ENCODE assay signal across 19 cellular contexts in the genomic region with DNA sequence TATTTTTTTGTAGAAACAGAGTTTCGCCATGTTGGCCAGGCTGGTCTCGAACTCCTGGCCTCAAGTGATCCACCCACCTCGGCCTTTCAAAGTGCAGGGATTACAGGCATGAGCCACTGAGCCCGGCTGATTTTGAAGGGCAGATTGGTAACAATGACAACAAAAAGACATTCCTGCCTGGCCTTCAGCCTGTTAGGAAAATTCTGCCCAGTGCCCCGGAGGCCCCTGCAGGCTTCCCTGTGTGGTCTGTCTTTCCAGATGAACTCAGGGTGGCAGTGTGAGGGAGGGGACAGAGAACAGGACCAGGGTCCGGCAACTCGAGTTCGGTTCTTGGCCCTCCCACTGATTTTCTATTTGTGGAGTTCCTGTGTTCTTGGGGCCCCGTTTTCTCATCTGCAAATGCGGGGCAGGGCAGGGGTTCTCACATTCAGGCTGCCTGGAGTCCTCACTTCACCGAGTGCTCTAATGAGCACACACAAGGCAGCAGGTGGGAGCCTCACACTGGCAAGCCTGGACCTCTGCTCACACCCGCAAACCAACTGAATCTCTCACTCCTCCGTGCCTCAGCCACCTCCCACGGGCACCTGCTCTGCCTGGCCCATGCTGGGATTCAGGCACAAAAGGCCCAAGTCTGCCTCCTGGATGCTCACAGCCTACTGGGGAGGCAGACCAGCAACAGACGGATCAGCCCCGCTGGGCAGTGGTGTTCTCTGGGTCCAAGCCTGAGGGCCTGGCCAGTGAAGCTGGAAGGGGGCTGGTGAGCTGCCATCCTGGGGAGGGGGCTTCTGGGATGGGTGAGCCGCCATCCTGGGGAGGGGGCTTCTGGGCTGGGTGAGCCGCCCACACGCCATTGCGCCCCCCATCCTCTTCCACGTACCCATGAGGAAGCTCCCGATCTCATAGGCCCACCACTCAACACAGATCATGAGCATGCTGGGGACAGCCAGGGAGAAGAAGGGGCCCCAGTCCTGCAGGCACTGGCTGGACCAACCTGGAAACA. TPM values are rescaled to one million over a fixed set of nuclear protein-coding genes. Genes with fewer than 3 reads are reported as not detected.
DNase-seq lines count a peak whose midpoint lies in the region; ATAC-seq and TF ChIP-seq lines count a peak whose summit lies in the region.
"Had no signal": no experiment of that assay in that cellular context is flagged by ENCODE, and none has a peak within 500 bp of the region (broad histone marks: within the 10 kb centered on the region; RNA-seq: fewer than 3 reads in every experiment).

No MANE protein-coding gene starts in this region.

- CTCF ChIA-PET in MCF 10A (lab: Yijun Ruan, JAX) = interaction anchor here (1.0 to 2.7 kb wide), 4 partner anchors 13 to 54 kb away, joined by 5 to 14 read pairs (median 9); no protein-coding TSS in a partner anchor

- peaks cover 4% of the 10 kb centered on the region for H3K36me3 Mint-ChIP-seq in MCF 10A (ENCODE audit: insufficient read depth, unreplicated experiment)
- no peaks in the 10 kb centered on the region for H3K36me3 Mint-ChIP-seq in activated T-helper 1 cell treated with anti-CD3 and anti-CD28 coated beads, Interleukin-12 subunit alpha, Interleukin-12 subunit beta, Interleukin-2, Interleukin-4 antibody, amounts not matched to agents 30 ng/mL and 10 ng/mL and 1 ng/mL, durations not matched to agents 14 hours and 24 hours and 36 hours (ENCODE audit: low read depth)
- H3K36me3 Mint-ChIP-seq: CD4-positive, CD25-positive, alpha-beta regulatory T cell had no signal

- DNase-seq in breast epithelium (ENCODE audit: low spot score in 2 of 2) (peak in 1 of 2 donors; percentile 18), MCF 10A (ENCODE audit: unreplicated experiment) (no peak), NCI-H2171 (lab: John Stamatoyannopoulos, UW) (peak; percentile 37), esophagus muscularis mucosa (ENCODE audit: extremely low spot score) (peak; percentile 91), testis (peak; percentile 13), NCI-H774 (lab: John Stamatoyannopoulos, UW) (no peak)
- no peak for DNase-seq in activated T-helper 1 cell treated with anti-CD3 and anti-CD28 coated beads, Interleukin-12 subunit alpha, Interleukin-12 subunit beta, Interleukin-2, Interleukin-4 antibody, amounts not matched to agents 30 ng/mL and 10 ng/mL and 1 ng/mL, durations not matched to agents 14 hours and 24 hours and 36 hours (ENCODE audit: low spot score)
- DNase-seq: activated naive CD8-positive, alpha-beta T cell treated with anti-CD3 and anti-CD28 coated beads, Interleukin-2, amount 50 U/mL, for 24 hours; CD4-positive, CD25-positive, alpha-beta regulatory T cell; KG1; NCI-H1092; stimulated activated naive CD8-positive, alpha-beta T cell treated with anti-CD3 and anti-CD28 coated beads, Interleukin-15, amount 100 ng/mL, for 72 hours; T-helper 2 cell had no signal

- H3K4me1 ChIP-seq in breast epithelium (no peaks in the 10 kb centered on the region), esophagus muscularis mucosa (peaks cover 6 to 24% (median 8%) of the 10 kb centered on the region in 4 donors), testis (peaks cover 15% of the 10 kb centered on the region)

- no peak for TF ChIP-seq POLR2A in breast epithelium (IDR thresholded peaks at IDR 0.05)
- no peak for TF ChIP-seq POLR2A in esophagus muscularis mucosa (IDR thresholded peaks at IDR 0.05; ENCODE audit: low read depth)
- no peak for TF ChIP-seq POLR2A in testis (IDR thresholded peaks at IDR 0.05)

- no peaks in the 10 kb centered on the region for H3K9me3 Mint-ChIP-seq in MCF 10A (ENCODE audit: unreplicated experiment)
- H3K9me3 Mint-ChIP-seq in activated T-helper 1 cell treated with anti-CD3 and anti-CD28 coated beads, Interleukin-12 subunit alpha, Interleukin-12 subunit beta, Interleukin-2, Interleukin-4 antibody, amounts not matched to agents 30 ng/mL and 10 ng/mL and 1 ng/mL, durations not matched to agents 14 hours and 24 hours and 36 hours = no peaks in the 10 kb centered on the region
- H3K9me3 Mint-ChIP-seq: activated naive CD8-positive, alpha-beta T cell treated with anti-CD3 and anti-CD28 coated beads, Interleukin-2, amount 50 U/mL, for 24 hours; CD4-positive, CD25-positive, alpha-beta regulatory T cell; nephron; stimulated activated naive CD8-positive, alpha-beta T cell treated with anti-CD3 and anti-CD28 coated beads, Interleukin-15, amount 100 ng/mL, for 72 hours had no signal

- 87% methylated on average over 20 of the region's 22 CpGs for WGBS in esophagus muscularis mucosa
- 73 to 80% methylated on average over 12 to 22 of the region's 22 CpGs for WGBS in testis, 2 donors

- H3K27me3 Mint-ChIP-seq in MCF 10A (ENCODE audit: insufficient read depth, unreplicated experiment) = no peaks in the 10 kb centered on the region
- no peaks in the 10 kb centered on the region for H3K27me3 Mint-ChIP-seq in activated T-helper 1 cell treated with anti-CD3 and anti-CD28 coated beads, Interleukin-12 subunit alpha, Interleukin-12 subunit beta, Interleukin-2, Interleukin-4 antibody, amounts not matched to agents 30 ng/mL and 10 ng/mL and 1 ng/mL, durations not matched to agents 14 hours and 24 hours and 36 hours (ENCODE audit: insufficient read depth)
- H3K27me3 Mint-ChIP-seq: activated naive CD8-positive, alpha-beta T cell treated with anti-CD3 and anti-CD28 coated beads, Interleukin-2, amount 50 U/mL, for 24 hours; CD4-positive, CD25-positive, alpha-beta regulatory T cell; stimulated activated naive CD8-positive, alpha-beta T cell treated with anti-CD3 and anti-CD28 coated beads, Interleukin-15, amount 100 ng/mL, for 72 hours had no signal

- no peak overlapping the region for H3K27ac Mint-ChIP-seq in MCF 10A (ENCODE audit: low read depth, unreplicated experiment)
- no peak overlapping the region for H3K27ac Mint-ChIP-seq in activated T-helper 1 cell treated with anti-CD3 and anti-CD28 coated beads, Interleukin-12 subunit alpha, Interleukin-12 subunit beta, Interleukin-2, Interleukin-4 antibody, amounts not matched to agents 30 ng/mL and 10 ng/mL and 1 ng/mL, durations not matched to agents 14 hours and 24 hours and 36 hours
- H3K27ac Mint-ChIP-seq: activated naive CD8-positive, alpha-beta T cell treated with anti-CD3 and anti-CD28 coated beads, Interleukin-2, amount 50 U/mL, for 24 hours; CD4-positive, CD25-positive, alpha-beta regulatory T cell; stimulated activated naive CD8-positive, alpha-beta T cell treated with anti-CD3 and anti-CD28 coated beads, Interleukin-15, amount 100 ng/mL, for 72 hours had no signal

- H3K9me3 ChIP-seq in breast epithelium (no peaks in the 10 kb centered on the region), esophagus muscularis mucosa (no peaks in the 10 kb centered on the region), testis (no peaks in the 10 kb centered on the region)
- H3K9me3 ChIP-seq: A549, vagina had no signal

- H3K27me3 ChIP-seq in breast epithelium (no peaks in the 10 kb centered on the region), esophagus muscularis mucosa (no peaks in the 10 kb centered on the region), testis (no peaks in the 10 kb centered on the region)
- H3K27me3 ChIP-seq: dorsolateral prefrontal cortex, vagina had no signal

- POLR2A ChIA-PET in MCF 10A (lab: Yijun Ruan, JAX) = interaction anchor here (0.6 to 3.0 kb wide), 17 partner anchors 8 to 328 kb away, joined by 3 to 40 read pairs (median 6); a partner anchor contains a TSS

- no TSS peak for BruUV-seq in MCF 10A (replicated peaks; lab: Mats Ljungman, UMichigan)

- H3K4me1 Mint-ChIP-seq in MCF 10A (ENCODE audit: insufficient read depth, unreplicated experiment) = peaks cover 10% of the 10 kb centered on the region
- no peaks in the 10 kb centered on the region for H3K4me1 Mint-ChIP-seq in activated T-helper 1 cell treated with anti-CD3 and anti-CD28 coated beads, Interleukin-12 subunit alpha, Interleukin-12 subunit beta, Interleukin-2, Interleukin-4 antibody, amounts not matched to agents 30 ng/mL and 10 ng/mL and 1 ng/mL, durations not matched to agents 14 hours and 24 hours and 36 hours (ENCODE audit: low read depth)
- H3K4me1 Mint-ChIP-seq: activated naive CD8-positive, alpha-beta T cell treated with anti-CD3 and anti-CD28 coated beads, Interleukin-2, amount 50 U/mL, for 24 hours; stimulated activated naive CD8-positive, alpha-beta T cell treated with anti-CD3 and anti-CD28 coated beads, Interleukin-15, amount 100 ng/mL, for 72 hours had no signal

- no peak for ATAC-seq in HG02678 (IDR thresholded peaks at IDR 0.05; ENCODE audit: unreplicated experiment)
- ATAC-seq: activated naive CD8-positive, alpha-beta T cell treated with anti-CD3 and anti-CD28 coated beads, Interleukin-2, amount 50 U/mL, for 24 hours; stimulated activated naive CD8-positive, alpha-beta T cell treated with anti-CD3 and anti-CD28 coated beads, Interleukin-15, amount 100 ng/mL, for 72 hours had no signal

- intact Hi-C loops in breast epithelium (cut with DNase I; ENCODE audit: low total_unique reads) (no loop called here), MCF 10A (cut with micrococcal nuclease) (no loop called here), esophagus muscularis mucosa (cut with DNase I) (no loop called here), testis (cut with DNase I; ENCODE audit: low total_unique reads) (no loop called here)
- intact Hi-C loops in activated T-helper 1 cell treated with anti-CD3 and anti-CD28 coated beads, Interleukin-12 subunit alpha, Interleukin-12 subunit beta, Interleukin-2, Interleukin-4 antibody, amounts not matched to agents 30 ng/mL and 10 ng/mL and 1 ng/mL, durations not matched to agents 14 hours and 24 hours and 36 hours (cut with micrococcal nuclease) = no loop called here

- TF ChIP-seq EP300 in esophagus muscularis mucosa (IDR thresholded peaks at IDR 0.05) = no peak

- H3K36me3 ChIP-seq in breast epithelium (no peaks in the 10 kb centered on the region), esophagus muscularis mucosa (no peaks in the 10 kb centered on the region), testis (ENCODE audit: low read depth, missing control alignments) (no peaks in the 10 kb centered on the region)
- H3K36me3 ChIP-seq: vagina had no signal

- H3K4me3 Mint-ChIP-seq in MCF 10A (ENCODE audit: unreplicated experiment) = no peak overlapping the region
- H3K4me3 Mint-ChIP-seq in activated T-helper 1 cell treated with anti-CD3 and anti-CD28 coated beads, Interleukin-12 subunit alpha, Interleukin-12 subunit beta, Interleukin-2, Interleukin-4 antibody, amounts not matched to agents 30 ng/mL and 10 ng/mL and 1 ng/mL, durations not matched to agents 14 hours and 24 hours and 36 hours = no peak overlapping the region
- H3K4me3 Mint-ChIP-seq: activated naive CD8-positive, alpha-beta T cell treated with anti-CD3 and anti-CD28 coated beads, Interleukin-2, amount 50 U/mL, for 24 hours; CD4-positive, CD25-positive, alpha-beta regulatory T cell; nephron; stimulated activated naive CD8-positive, alpha-beta T cell treated with anti-CD3 and anti-CD28 coated beads, Interleukin-15, amount 100 ng/mL, for 72 hours had no signal

- H3K4me3 ChIP-seq in breast epithelium = no peak overlapping the region
- no peak overlapping the region for H3K4me3 ChIP-seq in esophagus muscularis mucosa
- H3K4me3 ChIP-seq in testis = no peak overlapping the region
- H3K4me3 ChIP-seq: A549, dorsolateral prefrontal cortex, vagina had no signal

- H3K27ac ChIP-seq in breast epithelium (peak overlapping the region; percentile 69 to 70), esophagus muscularis mucosa (replicated peaks in 1 of 4) (no peak overlapping the region), testis (no peak overlapping the region)
- H3K27ac ChIP-seq: dorsolateral prefrontal cortex, vagina had no signal

- TF ChIP-seq CTCF in breast epithelium (IDR thresholded peaks at IDR 0.05) (no peak), MCF 10A (IDR thresholded peaks at IDR 0.05; ENCODE audit: unreplicated experiment) (no peak), esophagus muscularis mucosa (IDR thresholded peaks at IDR 0.05) (no peak), testis (IDR thresholded peaks at IDR 0.05) (no peak)

RNA-seq across cellular contexts. Expression of a gene that starts 10.3 kb away (rescaled TPM):
- total RNA-seq in breast epithelium = under 1 TPM in 2 of 3 donors, not detected in 1; 0.15 to 0.66 TPM
- total RNA-seq in MCF 10A (2022) = 0.32 and 0.54 TPM in 2 replicates
- not detected for total RNA-seq in esophagus muscularis mucosa
- under 1 TPM; 0.16 to 0.50 TPM for total RNA-seq in testis
- polyA plus RNA-seq in testis (ENCODE audit: insufficient read depth, low read depth, low replicate concordance) = 1.1 TPM
- not detected in 2 replicates for total RNA-seq in activated T-helper 1 cell treated with anti-CD3 and anti-CD28 coated beads, Interleukin-12 subunit alpha, Interleukin-12 subunit beta, Interleukin-2, Interleukin-4 antibody, amounts not matched to agents 30 ng/mL and 10 ng/mL and 1 ng/mL, durations not matched to agents 14 hours and 24 hours and 36 hours
- total RNA-seq: activated CD8-positive, alpha-beta memory T cell treated with anti-CD3 and anti-CD28 coated beads for 36 hours; CD4-positive, CD25-positive, alpha-beta regulatory T cell had no signal
- polyA plus RNA-seq: CD4-positive, CD25-positive, alpha-beta regulatory T cell had no signal

RNA-seq across cellular contexts. Expression of a gene that starts 42.0 kb away (rescaled TPM):
- total RNA-seq in breast epithelium (1 to 10 TPM; 1.1 to 5.6 (median 2.0) TPM), MCF 10A (2022) (4.9 and 13.4 TPM in 2 replicates), esophagus muscularis mucosa (1 to 10 TPM in 1 of 4 donors, under 1 TPM in 2, not detected in 1; 0.17 to 1.9 (median 0.42) TPM), testis (1 to 10 TPM; 3.2 to 5.6 TPM)
- polyA plus RNA-seq in testis (ENCODE audit: insufficient read depth, low read depth, low replicate concordance) = 4.2 TPM
- not detected in 2 replicates for total RNA-seq in activated T-helper 1 cell treated with anti-CD3 and anti-CD28 coated beads, Interleukin-12 subunit alpha, Interleukin-12 subunit beta, Interleukin-2, Interleukin-4 antibody, amounts not matched to agents 30 ng/mL and 10 ng/mL and 1 ng/mL, durations not matched to agents 14 hours and 24 hours and 36 hours
- total RNA-seq: activated CD8-positive, alpha-beta memory T cell treated with anti-CD3 and anti-CD28 coated beads for 36 hours; CD4-positive, CD25-positive, alpha-beta regulatory T cell had no signal

RNA-seq across cellular contexts. Expression of a gene that starts 57.5 kb away (rescaled TPM):
- total RNA-seq in breast epithelium (100 to 1,000 TPM; 123 to 141 (median 137) TPM), MCF 10A (2022) (40.3 and 50.9 TPM in 2 replicates), esophagus muscularis mucosa (100 to 1,000 TPM; 104 to 182 (median 115) TPM), testis (100 to 1,000 TPM in 1 of 2 donors, 10 to 100 TPM in 1; 100.0 to 125 TPM)
- polyA plus RNA-seq in testis (ENCODE audit: insufficient read depth, low read depth, low replicate concordance) = 76.0 TPM
- 36.5 and 38.1 TPM in 2 replicates for total RNA-seq in activated T-helper 1 cell treated with anti-CD3 and anti-CD28 coated beads, Interleukin-12 subunit alpha, Interleukin-12 subunit beta, Interleukin-2, Interleukin-4 antibody, amounts not matched to agents 30 ng/mL and 10 ng/mL and 1 ng/mL, durations not matched to agents 14 hours and 24 hours and 36 hours

Comparison
In these comparisons a context has a peak if more than half of its experiments do, and no peak if none do; other contexts are left out.
1. DNase-seq: peak in NCI-H2171 (single experiment), esophagus muscularis mucosa (single experiment) and testis (single experiment); none in MCF 10A (single experiment), NCI-H774 (single experiment) and activated T-helper 1 cell treated with anti-CD3 and anti-CD28 coated beads, Interleukin-12 subunit alpha, Interleukin-12 subunit beta, Interleukin-2, Interleukin-4 antibody, amounts not matched to agents 30 ng/mL and 10 ng/mL and 1 ng/mL, durations not matched to agents 14 hours and 24 hours and 36 hours (single experiment).
2. H3K27ac ChIP-seq: peak in breast epithelium (2 of 2); none in esophagus muscularis mucosa (0 of 4) and testis (0 of 2).